9 cellular contexts compared by ENCODE assay signal in genomic region chr5:81856948-81857928, GRCh38.
DNase-seq lines count a peak whose midpoint lies in the region; ATAC-seq, FAIRE-seq and TF ChIP-seq lines count a peak whose summit lies in the region.
"Had no signal": no experiment of that assay in that cellular context is flagged by ENCODE, and none has a peak within 500 bp of the region (broad histone marks: within the 10 kb centered on the region; RNA-seq: fewer than 3 reads in every experiment).

No MANE protein-coding gene starts in this region.

- H3K4me1 Mint-ChIP-seq in stimulated activated naive B cell treated with anti-CD40 and anti-IgM and Interleukin-4, amounts not matched to agents 10 μg/mL and 1 μg/mL and 100 μg/mL, for 72 hours, result peaks cover 12 to 26% of the 10 kb centered on the region in 2 donors

- POLR2A ChIA-PET in K562 (lab: Yijun Ruan, JAX), result interaction anchor here (0.9 to 1.0 kb wide), 2 partner anchors 13 to 106 kb away, joined by 3 to 5 read pairs; partner anchors contain the start of gene SSBP2

- no TSS peak for BruUV-seq in K562 (replicated peaks; lab: Mats Ljungman, UMichigan)

- in situ Hi-C loops in K562 (cut with MboI), result no loop called here

- H3K27ac Mint-ChIP-seq in stimulated activated naive B cell treated with anti-CD40 and anti-IgM and Interleukin-4, amounts not matched to agents 10 μg/mL and 1 μg/mL and 100 μg/mL, for 72 hours, result peak overlapping the region; percentile 52

- no peaks in the 10 kb centered on the region for H4K20me1 ChIP-seq in K562 (replicated peaks; ENCODE audit: control insufficient read depth, insufficient read depth, low read length)

- peak overlapping the region in 1 of 2 experiments; percentile 61; a peak in 1 of 4 replicates for H3K9ac ChIP-seq in K562 (ENCODE audit: insufficient read depth in 1 of 2, low read depth in 2 of 2, low read length in 2 of 2)

- TF ChIP-seq EP300 in K562 (IDR thresholded peaks at IDR 0.05; ENCODE audit: low read length), result no peak

- H3K4me2 ChIP-seq in K562 (ENCODE audit: insufficient read depth, low read length), result no peak overlapping the region

- no peaks in the 10 kb centered on the region for H3K36me3 Mint-ChIP-seq in stimulated activated naive B cell treated with anti-CD40 and anti-IgM and Interleukin-4, amounts not matched to agents 10 μg/mL and 1 μg/mL and 100 μg/mL, for 72 hours
- H3K36me3 Mint-ChIP-seq: activated naive CD4-positive, alpha-beta T cell treated with anti-CD3 and anti-CD28 coated beads, Interleukin-2, amount 50 U/mL, for 72 hours had no signal

- TF ChIP-seq POLR2A in K562 (conservative IDR thresholded peaks at IDR 0.05), result no peak

- peaks cover 13 to 25% of the 10 kb centered on the region in 2 experiments; a peak in 4 of 5 replicates for H3K4me1 ChIP-seq in K562 (replicated peaks in 1 of 2; ENCODE audit: control insufficient read depth in 2 of 2, insufficient read depth in 2 of 2, low read length in 2 of 2)

- H3K9me3 Mint-ChIP-seq in stimulated activated naive B cell treated with anti-CD40 and anti-IgM and Interleukin-4, amounts not matched to agents 10 μg/mL and 1 μg/mL and 100 μg/mL, for 72 hours, result no peaks in the 10 kb centered on the region
- H3K9me3 Mint-ChIP-seq: activated naive CD4-positive, alpha-beta T cell treated with anti-CD3 and anti-CD28 coated beads, Interleukin-2, amount 50 U/mL, for 72 hours had no signal

- H3K27me3 Mint-ChIP-seq in stimulated activated naive B cell treated with anti-CD40 and anti-IgM and Interleukin-4, amounts not matched to agents 10 μg/mL and 1 μg/mL and 100 μg/mL, for 72 hours, result no peaks in the 10 kb centered on the region

- TF ChIP-seq CTCF in GM12872 (IDR thresholded peaks at IDR 0.05; ENCODE audit: insufficient read depth, low read depth, low read length), result peak; percentile 40; the same call in 2 of the 3 replicates
- peak; percentile 51 to 66 (median 64) for TF ChIP-seq CTCF in K562 (IDR thresholded peaks at IDR 0.05 in 2 of 3, conservative IDR thresholded peaks at IDR 0.05 in 1 of 3; ENCODE audit: insufficient read depth in 2 of 3, low read depth in 1 of 3, low read length in 3 of 3)

- H3K27ac ChIP-seq in K562 (ENCODE audit: extremely low read depth, low read depth, low read length), result no peak overlapping the region

- intact Hi-C loops in K562 (cut with micrococcal nuclease), result loop anchor here (10.0 kb wide), 1 partner anchor 368 kb away; no protein-coding TSS in a partner anchor

- CTCF ChIA-PET in K562 (lab: Yijun Ruan, JAX; ENCODE audit: low intra/inter-chr PET ratio), result no interaction called here

- no peak overlapping the region for H3K4me3 Mint-ChIP-seq in stimulated activated naive B cell treated with anti-CD40 and anti-IgM and Interleukin-4, amounts not matched to agents 10 μg/mL and 1 μg/mL and 100 μg/mL, for 72 hours

- TF ChIP-seq RAD21 in K562 (CRISPR knock-in tag; conservative IDR thresholded peaks at IDR 0.05 in 1 of 2, IDR thresholded peaks at IDR 0.05 in 1 of 2), result peak in 1 of 2 experiments; percentile 44; a peak in 3 of 4 replicates

- peaks cover 6% of the 10 kb centered on the region; the same call in 1 of the 3 replicates for H3K79me2 ChIP-seq in K562 (ENCODE audit: control insufficient read depth, insufficient read depth, low read length)

- H3K4me3 ChIP-seq in K562, result no peak overlapping the region

- H3K36me3 ChIP-seq in K562 (ENCODE audit: control insufficient read depth, insufficient read depth, low read length), result no peaks in the 10 kb centered on the region

- DNase-seq in 8988T (peak; percentile 24), NCI-H2227 treated with DMSO at 0.1 percent for 48 hours (lab: John Stamatoyannopoulos, UW) (peak; percentile 37), K562 (ENCODE audit: extremely low read depth in 1 of 4, low spot score in 3 of 4) (peak in 2 of 4 experiments; percentile 46 to 58), iPS-NIHi11 (ENCODE audit: low spot score) (peak; percentile 46), mesenteric fat pad (ENCODE audit: low spot score) (no peak)
- no peak for DNase-seq in stimulated activated naive B cell treated with anti-CD40 and anti-IgM and Interleukin-4, amounts not matched to agents 10 μg/mL and 1 μg/mL and 100 μg/mL, for 72 hours

- H3K9me3 ChIP-seq in K562 (replicated peaks; ENCODE audit: control insufficient read depth, insufficient read depth, low read depth, low read length), result no peaks in the 10 kb centered on the region

- ATAC-seq in K562, result peak; percentile 47
- peak in 1 of 2 donors; percentile 47 for ATAC-seq in stimulated activated naive B cell treated with anti-CD40 and anti-IgM and Interleukin-4, amounts not matched to agents 10 μg/mL and 1 μg/mL and 100 μg/mL, for 72 hours (replicated peaks)
- no peak for ATAC-seq in GM21717 (IDR thresholded peaks at IDR 0.05; ENCODE audit: unreplicated experiment)

- H3K9me1 ChIP-seq in K562 (ENCODE audit: control insufficient read depth, insufficient read depth, low read length), result no peaks in the 10 kb centered on the region

- peak; percentile 61 for FAIRE-seq in K562 (lab: Jason Lieb, UNC)

- H2AFZ ChIP-seq in K562 (ENCODE audit: low read depth, low read length), result peak overlapping the region; percentile 30; the same call in 1 of the 2 replicates

- 71% methylated on average over 14 of the region's 14 CpGs for WGBS in K562 (ENCODE audit: insufficient coverage, low coverage, missing lambda C conversion rate)

- H3K27me3 ChIP-seq in K562 (ENCODE audit: control insufficient read depth in 2 of 2, insufficient read depth in 2 of 2, low read length in 2 of 2), result no peaks in the 10 kb centered on the region

TF ChIP-seq in K562, 482 proteins besides CTCF, POLR2A, EP300 and RAD21 (continues in another document):
- TF ChIP-seq ZFP1 (CRISPR knock-in tag; IDR thresholded peaks at IDR 0.05) (no peak), NR3C1 (CRISPR knock-in tag; IDR thresholded peaks at IDR 0.05) (no peak), SLC30A9 (CRISPR knock-in tag; IDR thresholded peaks at IDR 0.05) (no peak), MXI1 (IDR thresholded peaks at IDR 0.05; ENCODE audit: low read depth, low read length) (no peak), GABPB1 (CRISPR knock-in tag; IDR thresholded peaks at IDR 0.05) (no peak), BCL6 (CRISPR knock-in tag; IDR thresholded peaks at IDR 0.05) (no peak), IFI16 (CRISPR knock-in tag; IDR thresholded peaks at IDR 0.05) (no peak), MEF2A (IDR thresholded peaks at IDR 0.05; ENCODE audit: control insufficient read depth, low read depth, low read length) (peak; percentile 67; the same call in 1 of the 2 replicates), BRCA1 (IDR thresholded peaks at IDR 0.05) (no peak), BRCA1 (CRISPR knock-in tag; IDR thresholded peaks at IDR 0.05) (no peak), ETV5 (CRISPR knock-in tag; IDR thresholded peaks at IDR 0.05; ENCODE audit: low read depth) (0 out of 2 replicates have a peak, but pooled peaks have one; percentile 31), ZBTB12 (CRISPR knock-in tag; IDR thresholded peaks at IDR 0.05) (no peak), TCF15 (CRISPR knock-in tag; IDR thresholded peaks at IDR 0.05) (no peak), CCNT2 (IDR thresholded peaks at IDR 0.05; ENCODE audit: borderline replicate concordance, extremely low read depth, insufficient read length, low read depth, low read length) (no peak), ZNF354B (CRISPR knock-in tag; IDR thresholded peaks at IDR 0.05) (no peak), SRSF1 (IDR thresholded peaks at IDR 0.05; ENCODE audit: low read depth, low read length) (no peak), CCAR2 (IDR thresholded peaks at IDR 0.05; ENCODE audit: low read depth, low read length) (no peak), CTCFL (IDR thresholded peaks at IDR 0.05; ENCODE audit: borderline replicate concordance, insufficient read depth, low read depth, low read length, poor library complexity, severe bottlenecking) (peak; percentile 55), U2AF2 (optimal IDR thresholded peaks at IDR 0.05; ENCODE audit: low read depth, low read length) (no peak), YBX1 (IDR thresholded peaks at IDR 0.05) (no peak), ZNF668 (CRISPR knock-in tag; IDR thresholded peaks at IDR 0.05) (no peak), ZBTB1 (CRISPR knock-in tag; IDR thresholded peaks at IDR 0.05; ENCODE audit: borderline replicate concordance, low read depth) (no peak), NFIC (IDR thresholded peaks at IDR 0.05) (peak; percentile 67), ETV1 (tag; conservative IDR thresholded peaks at IDR 0.05; ENCODE audit: low read depth) (0 out of 2 replicates have a peak, but pooled peaks have one; percentile 28), PHB (CRISPR knock-in tag; IDR thresholded peaks at IDR 0.05) (no peak)

Comparison
In these comparisons a context has a peak if more than half of its experiments do, and no peak if none do; other contexts are left out.
1. DNase-seq: peak in 8988T (single experiment), NCI-H2227 treated with DMSO at 0.1 percent for 48 hours (single experiment) and iPS-NIHi11 (single experiment); none in stimulated activated naive B cell treated with anti-CD40 and anti-IgM and Interleukin-4, amounts not matched to agents 10 μg/mL and 1 μg/mL and 100 μg/mL, for 72 hours (single experiment) and mesenteric fat pad (single experiment).